In the genomic region with DNA sequence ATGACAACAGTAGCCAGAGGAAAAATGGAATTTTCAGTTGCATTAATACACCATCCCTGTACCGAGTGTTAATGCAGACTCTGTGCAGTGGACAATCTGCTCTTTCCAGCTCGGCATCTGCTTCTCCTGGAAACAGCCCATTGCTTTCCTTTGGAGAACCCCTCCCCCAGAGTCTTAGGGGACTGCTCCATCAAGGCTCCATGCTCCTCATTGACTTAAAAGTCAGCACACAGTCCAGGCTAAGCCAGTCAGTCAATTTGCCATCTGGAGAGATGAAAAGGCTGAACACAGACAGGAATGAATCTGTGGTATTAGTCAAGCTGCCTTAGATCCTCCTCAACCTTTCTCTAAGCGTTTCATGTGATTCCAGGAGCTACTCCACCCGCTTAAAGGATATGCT, we compare ENCODE assay signal across 19 cellular contexts. TPM values are rescaled to one million over a fixed set of nuclear protein-coding genes. Genes with fewer than 3 reads are reported as not detected.
DNase-seq lines count a peak whose midpoint lies in the region; ATAC-seq and TF ChIP-seq lines count a peak whose summit lies in the region.
"Had no signal": no experiment of that assay in that cellular context is flagged by ENCODE, and none has a peak within 500 bp of the region (broad histone marks: within the 10 kb centered on the region; RNA-seq: fewer than 3 reads in every experiment).

No MANE protein-coding gene starts in this region.

- TF ChIP-seq CTCF in CD8-positive, alpha-beta T cell (IDR thresholded peaks at IDR 0.05), result no peak
- no peak for TF ChIP-seq CTCF in neural progenitor cell (IDR thresholded peaks at IDR 0.05)

- H3K4me2 ChIP-seq in neural progenitor cell, result peak overlapping the region; percentile 65

- no peaks in the 10 kb centered on the region for H3K9me3 ChIP-seq in CD8-positive, alpha-beta T cell (ENCODE audit: low read length)
- no peaks in the 10 kb centered on the region for H3K9me3 ChIP-seq in neural progenitor cell (ENCODE audit: low read depth)
- H3K9me3 ChIP-seq: ascending aorta had no signal

- H3K27me3 ChIP-seq in CD8-positive, alpha-beta T cell (ENCODE audit: insufficient read depth, low read length), result no peaks in the 10 kb centered on the region
- H3K27me3 ChIP-seq in neural progenitor cell, result no peaks in the 10 kb centered on the region
- H3K27me3 ChIP-seq: ascending aorta had no signal

- POLR2A ChIA-PET in CD8-positive, alpha-beta T cell (lab: Charles Lee), result interaction anchor here (1.4 to 2.1 kb wide), 4 partner anchors 9 to 20 kb away, joined by 3 to 18 read pairs (median 4); a partner anchor contains a TSS

- H3F3A ChIP-seq in neural progenitor cell (ENCODE audit: low read depth), result peaks cover 10% of the 10 kb centered on the region

- H2AFZ ChIP-seq in neural progenitor cell (replicated peaks), result no peak overlapping the region

- H3K9me3 Mint-ChIP-seq in CD8-positive, alpha-beta T cell, result no peaks in the 10 kb centered on the region
- H3K9me3 Mint-ChIP-seq in activated T-helper 17 cell treated with anti-CD3 and anti-CD28 coated beads, Interleukin-2, amount 50 U/mL, for 72 hours, result no peaks in the 10 kb centered on the region
- H3K9me3 Mint-ChIP-seq in neural progenitor cell, result no peaks in the 10 kb centered on the region
- H3K9me3 Mint-ChIP-seq: H9; nephron progenitor cell; T-helper 2 cell treated with Interferon-gamma antibody and Interleukin-4, amounts not matched to agents 5 μg/mL and 100 μg/mL, for 36 hours had no signal

- peaks cover 92% of the 10 kb centered on the region for H3K4me1 Mint-ChIP-seq in CD8-positive, alpha-beta T cell (ENCODE audit: low read depth)
- peaks cover 48% of the 10 kb centered on the region for H3K4me1 Mint-ChIP-seq in activated T-helper 17 cell treated with anti-CD3 and anti-CD28 coated beads, Interleukin-2, amount 50 U/mL, for 72 hours
- peaks cover 40% of the 10 kb centered on the region for H3K4me1 Mint-ChIP-seq in neural progenitor cell

- H3K4me3 ChIP-seq in CD8-positive, alpha-beta T cell (ENCODE audit: low read depth, low read length), result no peak overlapping the region
- H3K4me3 ChIP-seq in neural progenitor cell, result no peak overlapping the region
- H3K4me3 ChIP-seq: ascending aorta had no signal

- peaks cover 90% of the 10 kb centered on the region for H3K4me1 ChIP-seq in CD8-positive, alpha-beta T cell (ENCODE audit: insufficient read depth, low read length)
- H3K4me1 ChIP-seq in neural progenitor cell, result peaks cover 74% of the 10 kb centered on the region
- H3K4me1 ChIP-seq: ascending aorta had no signal

- no peak overlapping the region for H3K27ac ChIP-seq in CD8-positive, alpha-beta T cell (ENCODE audit: low read depth, low read length)
- H3K27ac ChIP-seq in neural progenitor cell, result peak overlapping the region; percentile 90
- H3K27ac ChIP-seq: ascending aorta had no signal

- ATAC-seq in CD8-positive, alpha-beta T cell, result no peak
- no peak for ATAC-seq in activated T-helper 17 cell treated with anti-CD3 and anti-CD28 coated beads, Interleukin-2, amount 50 U/mL, for 72 hours (replicated peaks)
- ATAC-seq: stimulated activated naive CD8-positive, alpha-beta T cell treated with anti-CD3 and anti-CD28 coated beads, Interleukin-15, amount 100 ng/mL, for 72 hours had no signal

- CTCF ChIA-PET in CD8-positive, alpha-beta T cell (lab: Charles Lee), result interaction anchor here (1.1 to 2.8 kb wide), 4 partner anchors 9 to 113 kb away, joined by 3 to 12 read pairs (median 6); a partner anchor contains a TSS

- no peak for DNase-seq in CD8-positive, alpha-beta T cell
- DNase-seq in NCI-H187 (lab: John Stamatoyannopoulos, UW) (peak; percentile 50 to 90), neural progenitor cell (ENCODE audit: low spot score) (peak; percentile 55), RKO (ENCODE audit: low spot score) (no peak), cerebellum (ENCODE audit: low spot score) (no peak), COLO829 (ENCODE audit: low spot score) (no peak)
- no peak for DNase-seq in stimulated activated CD4-positive, alpha-beta T cell treated with anti-CD3 and anti-CD28 coated beads, Interleukin-4, amount 100 ng/mL, for 1 hour
- DNase-seq: activated CD4-positive, CD25-positive, alpha-beta regulatory T cell treated with anti-CD3 and anti-CD28 coated beads, Interleukin-2, amount 50 U/mL, for 72 hours; activated gamma-delta T cell; H9; kidney; mesenchymal stem cell; NCI-H1092; nephron progenitor cell; SHP77 treated with DMSO at 0.1 percent for 48 hours; stimulated activated naive CD8-positive, alpha-beta T cell treated with anti-CD3 and anti-CD28 coated beads, Interleukin-15, amount 100 ng/mL, for 72 hours had no signal

- H3K4me3 Mint-ChIP-seq in CD8-positive, alpha-beta T cell, result peak overlapping the region; percentile 12
- no peak overlapping the region for H3K4me3 Mint-ChIP-seq in activated T-helper 17 cell treated with anti-CD3 and anti-CD28 coated beads, Interleukin-2, amount 50 U/mL, for 72 hours
- H3K4me3 Mint-ChIP-seq in neural progenitor cell, result peak overlapping the region; percentile 55
- H3K4me3 Mint-ChIP-seq: H9; nephron progenitor cell; stimulated activated naive CD8-positive, alpha-beta T cell treated with anti-CD3 and anti-CD28 coated beads, Interleukin-15, amount 100 ng/mL, for 72 hours; T-helper 2 cell treated with Interferon-gamma antibody and Interleukin-4, amounts not matched to agents 5 μg/mL and 100 μg/mL, for 36 hours had no signal

- H3K36me3 Mint-ChIP-seq in CD8-positive, alpha-beta T cell, result no peaks in the 10 kb centered on the region
- H3K36me3 Mint-ChIP-seq in activated T-helper 17 cell treated with anti-CD3 and anti-CD28 coated beads, Interleukin-2, amount 50 U/mL, for 72 hours (ENCODE audit: low read depth), result no peaks in the 10 kb centered on the region
- no peaks in the 10 kb centered on the region for H3K36me3 Mint-ChIP-seq in neural progenitor cell

- intact Hi-C loops in CD8-positive, alpha-beta T cell (cut with DNase I, micrococcal nuclease), result loop anchor here in 1 of 2 experiments (1.0 kb wide), 1 partner anchor 9 kb away; no protein-coding TSS in a partner anchor

- H4K20me1 ChIP-seq in neural progenitor cell (ENCODE audit: low read depth), result no peaks in the 10 kb centered on the region

- no peak overlapping the region for H3K9ac ChIP-seq in neural progenitor cell

- H3K79me2 ChIP-seq in neural progenitor cell (ENCODE audit: low read depth), result peaks cover 25% of the 10 kb centered on the region

- no peaks in the 10 kb centered on the region for H3K27me3 Mint-ChIP-seq in CD8-positive, alpha-beta T cell (ENCODE audit: low read depth)
- no peaks in the 10 kb centered on the region for H3K27me3 Mint-ChIP-seq in activated T-helper 17 cell treated with anti-CD3 and anti-CD28 coated beads, Interleukin-2, amount 50 U/mL, for 72 hours
- H3K27me3 Mint-ChIP-seq in neural progenitor cell (ENCODE audit: insufficient read depth, low read depth), result no peaks in the 10 kb centered on the region
- H3K27me3 Mint-ChIP-seq: stimulated activated naive CD8-positive, alpha-beta T cell treated with anti-CD3 and anti-CD28 coated beads, Interleukin-15, amount 100 ng/mL, for 72 hours had no signal

- no peak overlapping the region for H3K27ac Mint-ChIP-seq in CD8-positive, alpha-beta T cell
- H3K27ac Mint-ChIP-seq in activated T-helper 17 cell treated with anti-CD3 and anti-CD28 coated beads, Interleukin-2, amount 50 U/mL, for 72 hours, result peak overlapping the region; percentile 68
- H3K27ac Mint-ChIP-seq in neural progenitor cell, result peak overlapping the region; percentile 72
- H3K27ac Mint-ChIP-seq: H9; nephron progenitor cell; T-helper 2 cell treated with Interferon-gamma antibody and Interleukin-4, amounts not matched to agents 5 μg/mL and 100 μg/mL, for 36 hours had no signal

- no peaks in the 10 kb centered on the region for H3K36me3 ChIP-seq in CD8-positive, alpha-beta T cell (ENCODE audit: insufficient read depth, low read length)
- H3K36me3 ChIP-seq in neural progenitor cell, result no peaks in the 10 kb centered on the region
- H3K36me3 ChIP-seq: ascending aorta had no signal

RNA-seq across cellular contexts. Expression of a gene that starts 20.3 kb away (rescaled TPM):
- total RNA-seq in CD8-positive, alpha-beta T cell, result 100 to 1,000 TPM; 130 to 134 TPM
- total RNA-seq in activated T-helper 17 cell treated with anti-CD3 and anti-CD28 coated beads, Interleukin-2, amount 50 U/mL, for 72 hours, result 10 to 100 TPM; 17.0 to 29.2 TPM
- total RNA-seq in neural progenitor cell (ENCODE audit: low replicate concordance) (27.6 and 46.1 TPM in 2 replicates), cerebellum (174 TPM)

Comparison
In these comparisons a context has a peak if more than half of its experiments do, and no peak if none do; other contexts are left out.
1. DNase-seq: peak in NCI-H187 (2 of 2) and neural progenitor cell (single experiment); none in CD8-positive, alpha-beta T cell (0 of 7), RKO (single experiment), cerebellum (single experiment), stimulated activated CD4-positive, alpha-beta T cell treated with anti-CD3 and anti-CD28 coated beads, Interleukin-4, amount 100 ng/mL, for 1 hour (single experiment) and COLO829 (single experiment).